In the genomic region with DNA sequence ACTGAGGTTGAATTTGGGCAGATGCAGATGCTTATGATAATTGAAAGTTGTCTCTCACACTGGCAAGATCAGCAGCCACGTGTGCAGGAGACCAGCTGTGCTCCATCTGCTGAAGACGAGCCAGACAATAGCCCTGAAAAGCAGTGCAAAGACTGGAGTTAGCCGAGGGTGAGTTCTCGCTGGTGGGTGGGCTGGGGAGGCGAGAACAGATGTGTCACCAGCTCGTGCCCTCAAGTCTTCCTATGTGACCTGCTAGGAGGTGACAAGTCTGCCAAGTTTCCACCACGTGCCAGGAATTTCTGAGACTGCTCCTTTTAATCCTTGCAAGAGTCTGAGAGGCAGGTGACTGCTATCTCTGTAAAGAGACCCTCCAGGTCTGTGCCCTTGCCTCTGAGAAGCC, we compare ENCODE assay signal across 29 cellular contexts.
"Had no signal": no experiment of that assay in that cellular context is flagged by ENCODE, and none has a peak within 500 bp of the region (broad histone marks: within the 10 kb centered on the region; RNA-seq: fewer than 3 reads in every experiment).

No MANE protein-coding gene starts in this region.

- H3K4me1 ChIP-seq: ascending aorta, SJSA1 had no signal

- H3K9ac ChIP-seq: SK-N-SH had no signal

- H3K36me3 Mint-ChIP-seq: activated naive CD8-positive, alpha-beta T cell treated with anti-CD3 and anti-CD28 coated beads, Interleukin-2, amount 10 ng/mL, durations not matched to agents 7 days and 5 days had no signal

- H3K4me2 ChIP-seq: SK-N-SH had no signal

- H3K27ac Mint-ChIP-seq: activated CD4-positive, alpha-beta T cell treated with anti-CD3 and anti-CD28 coated beads for 36 hours; activated CD4-positive, alpha-beta T cell treated with anti-CD3 and anti-CD28 coated beads, Interleukin-2, amount 10 ng/mL, durations not matched to agents 7 days and 5 days; activated CD8-positive, alpha-beta T cell treated with anti-CD3 and anti-CD28 coated beads, Interleukin-2, amount 10 ng/mL, durations not matched to agents 7 days and 5 days; activated naive CD4-positive, alpha-beta T cell treated with anti-CD3 and anti-CD28 coated beads, Interleukin-2, amount 50 U/mL, for 24 hours; activated naive CD8-positive, alpha-beta T cell treated with anti-CD3 and anti-CD28 coated beads, Interleukin-2, amount 10 ng/mL, durations not matched to agents 7 days and 5 days; activated T-cell treated with anti-CD3 and anti-CD28 coated beads, Interleukin-2, amount 50 U/mL, for 24 hours; activated T-helper 2 cell treated with anti-CD3 and anti-CD28 coated beads, Interferon-gamma antibody, Interleukin-2, Interleukin-4, amounts not matched to agents 10 μg/mL and 5 μg/mL and 100 μg/mL, durations not matched to agents 14 hours and 24 hours and 36 hours; T-helper 1 cell treated with Interleukin-12 subunit alpha and Interleukin-12 subunit beta and Interleukin-4 antibody, amounts not matched to agents 30 μg/mL and 1 μg/mL, for 36 hours; T-helper 2 cell treated with Interferon-gamma antibody and Interleukin-4, amounts not matched to agents 5 μg/mL and 100 μg/mL, for 36 hours had no signal

- H3K27me3 ChIP-seq: ascending aorta, cardiac muscle cell, SJSA1 had no signal

- H3K36me3 ChIP-seq: ascending aorta, cardiac muscle cell, SJSA1 had no signal

- ATAC-seq: activated CD4-positive, alpha-beta T cell treated with anti-CD3 and anti-CD28 coated beads for 36 hours; activated CD8-positive, alpha-beta T cell treated with anti-CD3 and anti-CD28 coated beads, Interleukin-2, amount 10 ng/mL, durations not matched to agents 7 days and 5 days had no signal

- H3K27ac ChIP-seq: ascending aorta, cardiac muscle cell, SJSA1 had no signal

- H3K9me3 ChIP-seq: ascending aorta, SJSA1, SK-N-SH had no signal

- H3K9me3 Mint-ChIP-seq: activated naive CD4-positive, alpha-beta T cell treated with anti-CD3 and anti-CD28 coated beads, Interleukin-2, amount 50 U/mL, for 24 hours; activated naive CD8-positive, alpha-beta T cell treated with anti-CD3 and anti-CD28 coated beads, Interleukin-2, amount 10 ng/mL, durations not matched to agents 7 days and 5 days; activated T-cell treated with anti-CD3 and anti-CD28 coated beads, Interleukin-2, amount 50 U/mL, for 24 hours; activated T-helper 2 cell treated with anti-CD3 and anti-CD28 coated beads, Interferon-gamma antibody, Interleukin-2, Interleukin-4, amounts not matched to agents 10 μg/mL and 5 μg/mL and 100 μg/mL, durations not matched to agents 14 hours and 24 hours and 36 hours; central memory CD8-positive, alpha-beta T cell; T-helper 1 cell treated with Interleukin-12 subunit alpha and Interleukin-12 subunit beta and Interleukin-4 antibody, amounts not matched to agents 30 μg/mL and 1 μg/mL, for 36 hours; T-helper 2 cell treated with Interferon-gamma antibody and Interleukin-4, amounts not matched to agents 5 μg/mL and 100 μg/mL, for 36 hours had no signal

- H3K4me1 Mint-ChIP-seq: activated CD4-positive, alpha-beta T cell treated with anti-CD3 and anti-CD28 coated beads for 36 hours; activated CD4-positive, alpha-beta T cell treated with anti-CD3 and anti-CD28 coated beads, Interleukin-2, amount 10 ng/mL, durations not matched to agents 7 days and 5 days; activated naive CD4-positive, alpha-beta T cell treated with anti-CD3 and anti-CD28 coated beads, Interleukin-2, amount 50 U/mL, for 24 hours; activated naive CD8-positive, alpha-beta T cell treated with anti-CD3 and anti-CD28 coated beads, Interleukin-2, amount 10 ng/mL, durations not matched to agents 7 days and 5 days; central memory CD8-positive, alpha-beta T cell had no signal

- H3K27me3 Mint-ChIP-seq: activated CD4-positive, alpha-beta T cell treated with anti-CD3 and anti-CD28 coated beads, Interleukin-2, amount 10 ng/mL, durations not matched to agents 7 days and 5 days; activated naive CD8-positive, alpha-beta T cell treated with anti-CD3 and anti-CD28 coated beads, Interleukin-2, amount 10 ng/mL, durations not matched to agents 7 days and 5 days had no signal

- H3K4me3 ChIP-seq: ascending aorta, cardiac muscle cell, SJSA1 had no signal

- DNase-seq: activated CD4-positive, alpha-beta T cell treated with anti-CD3 and anti-CD28 coated beads for 36 hours; activated CD4-positive, alpha-beta T cell treated with anti-CD3 and anti-CD28 coated beads, Interleukin-2, amount 10 ng/mL, durations not matched to agents 7 days and 5 days; activated CD4-positive, alpha-beta T cell treated with anti-CD3 and anti-CD28 coated beads, Interleukin-2, amount 50 U/mL, for 48 hours; activated CD8-positive, alpha-beta T cell treated with anti-CD3 and anti-CD28 coated beads, Interleukin-2, amount 10 ng/mL, durations not matched to agents 7 days and 5 days; activated gamma-delta T cell; activated naive CD4-positive, alpha-beta T cell treated with Interleukin-2 at 50 U/mL for 16 hours; activated naive CD8-positive, alpha-beta T cell treated with anti-CD3 and anti-CD28 coated beads, Interleukin-2, amount 10 ng/mL, durations not matched to agents 7 days and 5 days; activated T-cell treated with anti-CD3 and anti-CD28 coated beads, Interleukin-2, amount 50 U/mL, for 24 hours; amygdala; Karpas-422; KBM-7; NCI-H1105; NCI-H1417 treated with DMSO at 0.1 percent for 48 hours; NCI-H2029; NCI-H2107; NCI-H226; NCI-H446 treated with DMSO at 0.1 percent for 48 hours; NCI-H526; NCI-H774; SHP77 treated with DMSO at 0.1 percent for 48 hours; SK-N-SH had no signal

- H3K4me3 Mint-ChIP-seq: activated CD4-positive, alpha-beta T cell treated with anti-CD3 and anti-CD28 coated beads for 36 hours; activated CD4-positive, alpha-beta T cell treated with anti-CD3 and anti-CD28 coated beads, Interleukin-2, amount 10 ng/mL, durations not matched to agents 7 days and 5 days; activated CD8-positive, alpha-beta T cell treated with anti-CD3 and anti-CD28 coated beads, Interleukin-2, amount 10 ng/mL, durations not matched to agents 7 days and 5 days; activated naive CD4-positive, alpha-beta T cell treated with anti-CD3 and anti-CD28 coated beads, Interleukin-2, amount 50 U/mL, for 24 hours; activated naive CD8-positive, alpha-beta T cell treated with anti-CD3 and anti-CD28 coated beads, Interleukin-2, amount 10 ng/mL, durations not matched to agents 7 days and 5 days; activated T-cell treated with anti-CD3 and anti-CD28 coated beads, Interleukin-2, amount 50 U/mL, for 24 hours; central memory CD8-positive, alpha-beta T cell; T-helper 1 cell treated with Interleukin-12 subunit alpha and Interleukin-12 subunit beta and Interleukin-4 antibody, amounts not matched to agents 30 μg/mL and 1 μg/mL, for 36 hours; T-helper 2 cell treated with Interferon-gamma antibody and Interleukin-4, amounts not matched to agents 5 μg/mL and 100 μg/mL, for 36 hours had no signal
